ENCODE assay signal across 8 cellular contexts in the genomic region with DNA sequence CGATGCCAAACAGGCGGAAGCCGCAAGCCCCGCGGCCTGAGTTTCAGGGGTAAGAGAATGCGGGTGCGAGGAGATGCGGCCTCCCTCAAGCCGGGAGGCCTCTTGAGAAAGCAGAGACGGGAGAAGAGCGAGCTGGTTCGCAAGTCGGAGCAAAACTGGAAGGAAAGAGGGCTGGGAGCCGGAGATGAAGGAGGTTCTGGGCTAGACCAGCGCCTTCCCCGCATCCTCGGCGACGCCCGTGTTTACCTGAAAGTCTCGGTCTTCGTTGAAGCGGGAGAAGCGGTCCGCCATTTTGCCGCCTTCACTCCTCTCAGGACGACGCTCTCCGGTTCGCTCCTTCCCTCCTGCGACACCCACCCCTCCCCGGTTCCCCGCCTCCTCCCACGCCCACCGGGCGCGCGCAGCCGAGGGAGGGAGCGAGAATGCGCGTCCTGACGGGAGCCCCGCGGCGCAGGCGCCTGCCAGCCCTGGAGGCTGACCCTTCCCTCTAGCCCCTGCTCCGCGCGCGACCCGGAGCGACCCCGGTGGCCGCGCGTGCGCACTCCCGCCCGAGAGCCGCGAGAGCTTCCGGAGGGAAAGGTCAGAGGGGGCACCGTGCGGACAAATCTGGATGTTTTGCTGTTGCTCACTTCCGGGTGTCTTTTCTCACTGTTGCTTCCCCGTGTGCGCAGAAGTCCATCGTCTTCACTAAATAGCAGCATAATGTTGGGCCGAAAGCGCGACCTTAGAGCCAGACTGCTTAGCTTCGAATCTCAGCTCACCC. TPM values are rescaled to one million over a fixed set of nuclear protein-coding genes. Genes with fewer than 3 reads are reported as not detected.
A peak's percentile ranks its signal among the peaks of the same experiment; 100 is the strongest.
DNase-seq lines count a peak whose midpoint lies in the region; ATAC-seq and TF ChIP-seq lines count a peak whose summit lies in the region.

A gene (minus strand): TSS at position 327 of the 763 bp plus-strand sequence. CDS start 36 bp downstream, at position 291.

- peak within 1 kb of the TSS; percentile 97 for H2AFZ ChIP-seq in PC-3 (ENCODE audit: low read length)

- no peaks in the 10 kb centered on the region for H3K9me2 ChIP-seq in PC-3 (replicated peaks; ENCODE audit: low read length)

- intact Hi-C loops in PC-3 (cut with micrococcal nuclease) = loop anchor here (5.0 to 10.0 kb wide), 2 partner anchors 86 to 308 kb away; a partner anchor contains a TSS

- CTCF ChIA-PET in PC-3 (lab: Charles Lee) = interaction anchor here (0.6 kb wide), 1 partner anchor 146 kb away, joined by 4 read pairs; no protein-coding TSS in a partner anchor

- ATAC-seq in GM21619 (IDR thresholded peaks at IDR 0.05; ENCODE audit: unreplicated experiment) (peak; percentile 76), PC-3 (peak; percentile 92)

- H3K4me1 ChIP-seq in PC-3 (ENCODE audit: insufficient read depth, low read length) (peaks cover 29% of the 10 kb centered on the region), mucosa of rectum (ENCODE audit: control insufficient read depth in 2 of 2, insufficient read depth in 2 of 2, low read length in 2 of 2) (peaks cover 12 to 22% of the 10 kb centered on the region in 2 donors)

- POLR2A ChIA-PET in PC-3 (lab: Charles Lee; ENCODE audit: unreplicated experiment) = interaction anchor here (0.6 kb wide), 1 partner anchor 32 kb away, joined by 3 read pairs; no protein-coding TSS in a partner anchor

- peak within 1 kb of the TSS; percentile 96 for H3K4me2 ChIP-seq in PC-3 (ENCODE audit: low read length)

- no peak for TF ChIP-seq CTCF in PC-3 (conservative IDR thresholded peaks at IDR 0.05; ENCODE audit: low read depth, low read length)
- no peak for TF ChIP-seq CTCF in epithelial cell of proximal tubule (conservative IDR thresholded peaks at IDR 0.05; ENCODE audit: low read depth, low read length)

- H3K4me3 ChIP-seq in Jurkat, Clone E6-1 (ENCODE audit: low read length) = peak within 1 kb of the TSS; percentile 87
- peak within 1 kb of the TSS; percentile 94 for H3K4me3 ChIP-seq in PC-3 (ENCODE audit: low read length)
- peak within 1 kb of the TSS; percentile 74 for H3K4me3 ChIP-seq in epithelial cell of proximal tubule (ENCODE audit: low read depth, low read length)
- H3K4me3 ChIP-seq in mucosa of rectum (ENCODE audit: low read length in 2 of 2) = peak within 1 kb of the TSS; percentile 96 to 98

- DNase-seq in DMS153 (lab: John Stamatoyannopoulos, UW) = peak; percentile 95
- DNase-seq in Jurkat, Clone E6-1 (ENCODE audit: low read depth, low spot score) = peak; percentile 93
- peak; percentile 97 for DNase-seq in PC-3
- peak; percentile 96 for DNase-seq in activated T-cell treated with anti-CD3 and anti-CD28 coated beads for 48 hours (ENCODE audit: low read depth)
- no peak for DNase-seq in epithelial cell of proximal tubule (ENCODE audit: low read depth)
- peak; percentile 77 to 82 for DNase-seq in stimulated activated CD8-positive, alpha-beta memory T cell treated with anti-CD3 and anti-CD28 coated beads, Interleukin-4, amount 100 ng/mL, for 4 hours (ENCODE audit: low read depth in 2 of 2, low spot score in 1 of 2)

- peaks cover 49% of the 10 kb centered on the region for H3K79me2 ChIP-seq in PC-3 (ENCODE audit: low read length)

- H3F3A ChIP-seq in PC-3 (ENCODE audit: low read length, unreplicated experiment) = no peaks in the 10 kb centered on the region

- H3K27ac ChIP-seq in PC-3 (ENCODE audit: low read length) (peak within 1 kb of the TSS; percentile 66), mucosa of rectum (ENCODE audit: low read depth in 2 of 2, low read length in 2 of 2) (peak within 1 kb of the TSS; percentile 87 to 89)

- peaks cover 36% of the 10 kb centered on the region for H4K20me1 ChIP-seq in PC-3 (ENCODE audit: low read length)

- H3K36me3 ChIP-seq in PC-3 (ENCODE audit: low read depth, low read length) = peaks cover 7% of the 10 kb centered on the region; the same call in 1 of the 2 replicates
- no peaks in the 10 kb centered on the region for H3K36me3 ChIP-seq in mucosa of rectum (ENCODE audit: control insufficient read depth in 2 of 2, insufficient read depth in 2 of 2, low read length in 2 of 2)

- H3K9ac ChIP-seq in PC-3 (ENCODE audit: low read length) = peak within 1 kb of the TSS; percentile 95
- peak within 1 kb of the TSS; percentile 88 to 93 for H3K9ac ChIP-seq in mucosa of rectum (ENCODE audit: low read depth in 1 of 2, low read length in 2 of 2)

- H3K9me3 ChIP-seq in PC-3 (ENCODE audit: low read length) (no peaks in the 10 kb centered on the region), mucosa of rectum (ENCODE audit: control insufficient read depth in 2 of 2, low read length in 2 of 2) (no peaks in the 10 kb centered on the region)

- TSS peak; percentile 52 for BruUV-seq in PC-3 (replicated peaks; lab: Mats Ljungman, UMichigan)

- no peaks in the 10 kb centered on the region for H3K27me3 ChIP-seq in PC-3 (ENCODE audit: low read length)
- H3K27me3 ChIP-seq in mucosa of rectum (ENCODE audit: control insufficient read depth in 2 of 2, insufficient read depth in 2 of 2, low read length in 2 of 2) = no peaks in the 10 kb centered on the region

RNA-seq across cellular contexts. Expression of the gene that starts here (rescaled TPM):
- 25.8 TPM for polyA plus RNA-seq in Jurkat, Clone E6-1 (2012; ENCODE audit: insufficient read depth, insufficient read length)
- total RNA-seq in PC-3 (2014; rRNA removed) (22.7 and 30.1 TPM in 2 replicates), epithelial cell of proximal tubule (12.6 and 13.7 TPM in 2 replicates)
